In genomic region chr4:170157670-170158069, GRCh38 we compare ENCODE assay signal across 24 cellular contexts.
DNase-seq lines count a peak whose midpoint lies in the region; ATAC-seq, FAIRE-seq and TF ChIP-seq lines count a peak whose summit lies in the region.
"Had no signal": no experiment of that assay in that cellular context is flagged by ENCODE, and none has a peak within 500 bp of the region (broad histone marks: within the 10 kb centered on the region; RNA-seq: fewer than 3 reads in every experiment).

No MANE protein-coding gene starts in this region.

- no peaks in the 10 kb centered on the region for H3K27me3 ChIP-seq in AG04450 (ENCODE audit: control insufficient read depth, insufficient read depth, low read length)
- no peaks in the 10 kb centered on the region for H3K27me3 ChIP-seq in K562 (ENCODE audit: control insufficient read depth in 2 of 2, insufficient read depth in 2 of 2, low read length in 2 of 2)
- H3K27me3 ChIP-seq: BE2C, BLaER1 had no signal

- no peaks in the 10 kb centered on the region for H3K36me3 ChIP-seq in K562 (ENCODE audit: control insufficient read depth, insufficient read depth, low read length)
- H3K36me3 ChIP-seq: BE2C, BLaER1 had no signal

- H3K9me1 ChIP-seq in K562 (ENCODE audit: control insufficient read depth, insufficient read depth, low read length) = no peaks in the 10 kb centered on the region

- no peak for TF ChIP-seq POLR2A in A549 (IDR thresholded peaks at IDR 0.05; ENCODE audit: low read length)
- no peak for TF ChIP-seq POLR2A in K562 (conservative IDR thresholded peaks at IDR 0.05)

- TF ChIP-seq EP300 in A549 (IDR thresholded peaks at IDR 0.05) = no peak
- TF ChIP-seq EP300 in K562 (IDR thresholded peaks at IDR 0.05; ENCODE audit: low read length) = no peak

- FAIRE-seq in A549 (lab: Jason Lieb, UNC) (no peak), K562 (lab: Jason Lieb, UNC) (no peak)
- FAIRE-seq: A204.1, GM12878, GM12892, GM18507 had no signal

- DNase-seq in A549 (ENCODE audit: low read depth in 1 of 2, low spot score in 1 of 2) = no peak
- no peak for DNase-seq in AG04450 (ENCODE audit: low read depth, low spot score)
- DNase-seq in K562 (ENCODE audit: extremely low read depth in 1 of 4, low spot score in 3 of 4) = no peak
- DNase-seq in foreskin melanocyte = no peak
- DNase-seq: 8988T; BE2C; C1 segment of cervical spinal cord; CD4-positive, alpha-beta memory T cell; CD4-positive, CD25-positive, alpha-beta regulatory T cell; CD8-positive, alpha-beta memory T cell; COR-L47; DMS 273 treated with DMSO at 0.1 percent for 48 hours; DMS153; DMS53; DMS79; DND-41; EL; GDM1 had no signal

- H3K4me3 ChIP-seq in A549 (no peak overlapping the region), AG04450 (ENCODE audit: low read depth, low read length) (no peak overlapping the region), K562 (no peak overlapping the region)
- H3K4me3 ChIP-seq: BLaER1, GM12878 had no signal

- in situ Hi-C loops in K562 (cut with MboI) = no loop called here

- H3K4me2 ChIP-seq in A549 = no peak overlapping the region
- no peak overlapping the region for H3K4me2 ChIP-seq in K562 (ENCODE audit: insufficient read depth, low read length)
- H3K4me2 ChIP-seq: BLaER1 had no signal

- TF ChIP-seq RAD21 in A549 (conservative IDR thresholded peaks at IDR 0.05 in 1 of 2, IDR thresholded peaks at IDR 0.05 in 1 of 2) = no peak
- TF ChIP-seq RAD21 in K562 (CRISPR knock-in tag; conservative IDR thresholded peaks at IDR 0.05 in 1 of 2, IDR thresholded peaks at IDR 0.05 in 1 of 2) = no peak

- no peaks in the 10 kb centered on the region for H3K79me2 ChIP-seq in K562 (ENCODE audit: control insufficient read depth, insufficient read depth, low read length)

- H3K4me1 ChIP-seq in A549 (no peaks in the 10 kb centered on the region), K562 (replicated peaks in 1 of 2; ENCODE audit: control insufficient read depth in 2 of 2, insufficient read depth in 2 of 2, low read length in 2 of 2) (no peaks in the 10 kb centered on the region)
- H3K4me1 ChIP-seq: BE2C, BLaER1 had no signal

- intact Hi-C loops in K562 (cut with micrococcal nuclease) = no loop called here

- no peaks in the 10 kb centered on the region for H4K20me1 ChIP-seq in K562 (replicated peaks; ENCODE audit: control insufficient read depth, insufficient read depth, low read length)
- H4K20me1 ChIP-seq: BLaER1 had no signal

- TF ChIP-seq CTCF in A549 (IDR thresholded peaks at IDR 0.05) (no peak), AG04450 (IDR thresholded peaks at IDR 0.05; ENCODE audit: low read depth, low read length) (no peak), K562 (IDR thresholded peaks at IDR 0.05 in 2 of 3, conservative IDR thresholded peaks at IDR 0.05 in 1 of 3; ENCODE audit: insufficient read depth in 2 of 3, low read depth in 1 of 3, low read length in 3 of 3) (no peak)

- no peak overlapping the region for H2AFZ ChIP-seq in K562 (ENCODE audit: low read depth, low read length)

- no peak overlapping the region for H3K9ac ChIP-seq in K562 (ENCODE audit: insufficient read depth in 1 of 2, low read depth in 2 of 2, low read length in 2 of 2)
- H3K9ac ChIP-seq: BLaER1 had no signal

- POLR2A ChIA-PET in A549 (lab: Yijun Ruan, JAX) (no interaction called here), AG04450 (lab: Yijun Ruan, JAX) (no interaction called here), K562 (lab: Yijun Ruan, JAX) (no interaction called here)

- H3K27ac ChIP-seq in A549 (no peak overlapping the region), AG04450 (ENCODE audit: low read depth, low read length) (peak overlapping the region; percentile 31), K562 (ENCODE audit: extremely low read depth, low read depth, low read length) (no peak overlapping the region)
- H3K27ac ChIP-seq: BLaER1 had no signal

- ATAC-seq in A549 = no peak
- ATAC-seq in K562 = no peak
- ATAC-seq in HG03520 (IDR thresholded peaks at IDR 0.05; ENCODE audit: unreplicated experiment) = no peak
- ATAC-seq: GM12878 had no signal

- BruUV-seq in K562 (replicated peaks; lab: Mats Ljungman, UMichigan) = no TSS peak

- CTCF ChIA-PET in A549 (lab: Yijun Ruan, JAX) (no interaction called here), AG04450 (lab: Charles Lee) (no interaction called here), K562 (lab: Yijun Ruan, JAX; ENCODE audit: low intra/inter-chr PET ratio) (no interaction called here)

- H3K9me3 ChIP-seq in A549 (no peaks in the 10 kb centered on the region), AG04450 (ENCODE audit: control insufficient read depth, insufficient read depth, low read length) (no peaks in the 10 kb centered on the region; the same call in 1 of the 2 replicates), K562 (replicated peaks; ENCODE audit: control insufficient read depth, insufficient read depth, low read depth, low read length) (no peaks in the 10 kb centered on the region)
- H3K9me3 ChIP-seq: BE2C, BLaER1 had no signal

TF ChIP-seq in A549, 52 proteins besides CTCF, POLR2A, EP300 and RAD21:
- TF ChIP-seq MAFK (IDR thresholded peaks at IDR 0.05; ENCODE audit: partially characterized antibody) = peak; percentile 28
- TF ChIP-seq BHLHE40 (IDR thresholded peaks at IDR 0.05; ENCODE audit: low read depth, low read length) = no peak
- no peak for TF ChIP-seq HDAC2 (IDR thresholded peaks at IDR 0.05)
- TF ChIP-seq ELK1 (IDR thresholded peaks at IDR 0.05; ENCODE audit: low read depth, low read length) = no peak
- no peak for TF ChIP-seq TP53 (CRISPR knock-in tag; IDR thresholded peaks at IDR 0.05)
- TF ChIP-seq KDM5A (IDR thresholded peaks at IDR 0.05) = no peak
- TF ChIP-seq, protein P1, sequence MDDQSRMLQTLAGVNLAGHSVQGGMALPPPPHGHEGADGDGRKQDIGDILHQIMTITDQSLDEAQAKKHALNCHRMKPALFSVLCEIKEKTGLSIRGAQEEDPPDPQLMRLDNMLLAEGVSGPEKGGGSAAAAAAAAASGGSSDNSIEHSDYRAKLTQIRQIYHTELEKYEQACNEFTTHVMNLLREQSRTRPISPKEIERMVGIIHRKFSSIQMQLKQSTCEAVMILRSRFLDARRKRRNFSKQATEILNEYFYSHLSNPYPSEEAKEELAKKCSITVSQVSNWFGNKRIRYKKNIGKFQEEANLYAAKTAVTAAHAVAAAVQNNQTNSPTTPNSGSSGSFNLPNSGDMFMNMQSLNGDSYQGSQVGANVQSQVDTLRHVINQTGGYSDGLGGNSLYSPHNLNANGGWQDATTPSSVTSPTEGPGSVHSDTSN (IDR thresholded peaks at IDR 0.05) = no peak
- no peak for TF ChIP-seq MYC (IDR thresholded peaks at IDR 0.05; ENCODE audit: borderline replicate concordance, low read length)

TF ChIP-seq in K562, 482 proteins besides CTCF, POLR2A, EP300 and RAD21 (continues in another document):
- TF ChIP-seq ZBTB26 (CRISPR knock-in tag; IDR thresholded peaks at IDR 0.05) = no peak
- TF ChIP-seq MAFG (tag; conservative IDR thresholded peaks at IDR 0.05) = peak; percentile 39; the same call in 1 of the 2 replicates
- TF ChIP-seq, protein P2, sequence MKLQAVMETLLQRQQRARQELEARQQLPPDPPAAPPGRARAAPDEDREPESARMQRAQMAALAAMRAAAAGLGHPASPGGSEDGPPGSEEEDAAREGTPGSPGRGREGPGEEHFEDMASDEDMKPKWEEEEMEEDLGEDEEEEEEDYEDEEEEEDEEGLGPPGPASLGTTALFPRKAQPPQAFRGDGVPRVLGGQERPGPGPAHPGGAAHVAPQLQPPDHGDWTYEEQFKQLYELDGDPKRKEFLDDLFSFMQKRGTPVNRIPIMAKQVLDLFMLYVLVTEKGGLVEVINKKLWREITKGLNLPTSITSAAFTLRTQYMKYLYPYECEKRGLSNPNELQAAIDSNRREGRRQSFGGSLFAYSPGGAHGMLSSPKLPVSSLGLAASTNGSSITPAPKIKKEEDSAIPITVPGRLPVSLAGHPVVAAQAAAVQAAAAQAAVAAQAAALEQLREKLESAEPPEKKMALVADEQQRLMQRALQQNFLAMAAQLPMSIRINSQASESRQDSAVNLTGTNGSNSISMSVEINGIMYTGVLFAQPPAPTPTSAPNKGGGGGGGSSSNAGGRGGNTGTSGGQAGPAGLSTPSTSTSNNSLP (IDR thresholded peaks at IDR 0.05; ENCODE audit: borderline replicate concordance, low read depth, low read length) = no peak
- no peak for TF ChIP-seq KAT8 (IDR thresholded peaks at IDR 0.05; ENCODE audit: low read depth)
- TF ChIP-seq ZNF316 (IDR thresholded peaks at IDR 0.05) = peak; percentile 75
- TF ChIP-seq TGIF2 (CRISPR knock-in tag; IDR thresholded peaks at IDR 0.05) = no peak
- no peak for TF ChIP-seq FOXK1 (CRISPR knock-in tag; IDR thresholded peaks at IDR 0.05; ENCODE audit: borderline replicate concordance)
- TF ChIP-seq C11orf30 (IDR thresholded peaks at IDR 0.05; ENCODE audit: low read depth) = peak; percentile 51; the same call in 1 of the 2 replicates
- TF ChIP-seq MAFK (IDR thresholded peaks at IDR 0.05; ENCODE audit: low read length) = peak; percentile 26; the same call in 1 of the 2 replicates
- no peak for TF ChIP-seq HSF4 (CRISPR knock-in tag; IDR thresholded peaks at IDR 0.05; ENCODE audit: borderline replicate concordance)

Comparison
In these comparisons a context has a peak if more than half of its experiments do, and no peak if none do; other contexts are left out.
1. Of the 35 proteins assayed by ChIP-seq in both K562 and A549: peak only in K562: none; only in A549: none; in both: MAFK; in neither: 34.